In the genomic region with DNA sequence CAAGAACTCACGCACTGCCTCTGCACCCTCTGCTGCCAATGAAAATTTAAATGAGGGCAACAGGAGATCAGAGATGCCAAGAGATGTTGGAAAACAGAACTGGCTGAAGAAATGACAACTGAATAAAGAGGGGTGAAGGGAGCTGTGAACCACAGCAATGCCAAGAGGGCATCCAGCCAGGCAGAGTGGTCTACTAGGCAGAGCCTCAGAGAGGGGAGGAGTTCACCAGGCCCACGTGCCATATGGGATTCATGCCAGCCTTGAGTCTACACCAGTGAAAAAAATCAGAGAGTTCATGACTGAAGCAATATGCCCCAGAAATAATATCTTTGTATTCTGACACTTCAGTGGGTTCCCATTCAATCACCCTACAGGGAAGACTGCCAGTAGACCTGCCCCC, we compare ENCODE assay signal across 18 cellular contexts. TPM values are rescaled to one million over a fixed set of nuclear protein-coding genes. Genes with fewer than 3 reads are reported as not detected.
A peak's percentile ranks its signal among the peaks of the same experiment; 100 is the strongest.
DNase-seq lines count a peak whose midpoint lies in the region; ATAC-seq and TF ChIP-seq lines count a peak whose summit lies in the region.
"Had no signal": no experiment of that assay in that cellular context is flagged by ENCODE, and none has a peak within 500 bp of the region (broad histone marks: within the 10 kb centered on the region; RNA-seq: fewer than 3 reads in every experiment).

No MANE protein-coding gene starts in this region.

- no TSS peak for BruUV-seq in Calu3 (replicated peaks; lab: Mats Ljungman, UMichigan)

- H3K9me3 Mint-ChIP-seq in Calu3 (ENCODE audit: low read depth, unreplicated experiment): no peaks in the 10 kb centered on the region
- peaks cover 11% of the 10 kb centered on the region for H3K9me3 Mint-ChIP-seq in activated T-helper 2 cell treated with anti-CD3 and anti-CD28 coated beads, Interferon-gamma antibody, Interleukin-2, Interleukin-4, amounts not matched to agents 10 μg/mL and 5 μg/mL and 100 μg/mL, durations not matched to agents 14 hours and 24 hours and 36 hours
- H3K9me3 Mint-ChIP-seq in natural killer cell: no peaks in the 10 kb centered on the region
- H3K9me3 Mint-ChIP-seq: naive B cell had no signal

- H3K27ac Mint-ChIP-seq in Calu3 (ENCODE audit: unreplicated experiment) (no peak overlapping the region), natural killer cell (peak overlapping the region; percentile 98)
- H3K27ac Mint-ChIP-seq in activated T-helper 2 cell treated with anti-CD3 and anti-CD28 coated beads, Interferon-gamma antibody, Interleukin-2, Interleukin-4, amounts not matched to agents 10 μg/mL and 5 μg/mL and 100 μg/mL, durations not matched to agents 14 hours and 24 hours and 36 hours: peak overlapping the region; percentile 34

- CTCF ChIA-PET in Calu3 (lab: Charles Lee): no interaction called here

- no peaks in the 10 kb centered on the region for H3K27me3 Mint-ChIP-seq in Calu3 (ENCODE audit: unreplicated experiment)
- H3K27me3 Mint-ChIP-seq in activated T-helper 2 cell treated with anti-CD3 and anti-CD28 coated beads, Interferon-gamma antibody, Interleukin-2, Interleukin-4, amounts not matched to agents 10 μg/mL and 5 μg/mL and 100 μg/mL, durations not matched to agents 14 hours and 24 hours and 36 hours (ENCODE audit: low read depth): no peaks in the 10 kb centered on the region
- no peaks in the 10 kb centered on the region for H3K27me3 Mint-ChIP-seq in natural killer cell (ENCODE audit: low read depth in 2 of 2)
- H3K27me3 Mint-ChIP-seq: naive B cell had no signal

- H3K36me3 Mint-ChIP-seq in Calu3 (ENCODE audit: insufficient read depth, unreplicated experiment) (peaks cover 77% of the 10 kb centered on the region), natural killer cell (peaks cover 11% of the 10 kb centered on the region)
- peaks cover 87% of the 10 kb centered on the region for H3K36me3 Mint-ChIP-seq in activated T-helper 2 cell treated with anti-CD3 and anti-CD28 coated beads, Interferon-gamma antibody, Interleukin-2, Interleukin-4, amounts not matched to agents 10 μg/mL and 5 μg/mL and 100 μg/mL, durations not matched to agents 14 hours and 24 hours and 36 hours (ENCODE audit: low read depth)

- H3K4me3 Mint-ChIP-seq in Calu3 (ENCODE audit: low read depth, unreplicated experiment): peak overlapping the region; percentile 97
- H3K4me3 Mint-ChIP-seq in activated T-helper 2 cell treated with anti-CD3 and anti-CD28 coated beads, Interferon-gamma antibody, Interleukin-2, Interleukin-4, amounts not matched to agents 10 μg/mL and 5 μg/mL and 100 μg/mL, durations not matched to agents 14 hours and 24 hours and 36 hours (ENCODE audit: low read depth): peak overlapping the region; percentile 54
- H3K4me3 Mint-ChIP-seq in natural killer cell: peak overlapping the region; percentile 51

- TF ChIP-seq CTCF in Calu3 (IDR thresholded peaks at IDR 0.05; ENCODE audit: unreplicated experiment) (no peak), natural killer cell (IDR thresholded peaks at IDR 0.05) (no peak)

- peaks cover 56% of the 10 kb centered on the region for H3K4me1 Mint-ChIP-seq in Calu3 (ENCODE audit: low read depth, unreplicated experiment)
- H3K4me1 Mint-ChIP-seq in activated T-helper 2 cell treated with anti-CD3 and anti-CD28 coated beads, Interferon-gamma antibody, Interleukin-2, Interleukin-4, amounts not matched to agents 10 μg/mL and 5 μg/mL and 100 μg/mL, durations not matched to agents 14 hours and 24 hours and 36 hours (ENCODE audit: low read depth): peaks cover 43% of the 10 kb centered on the region
- H3K4me1 Mint-ChIP-seq in natural killer cell: peaks cover 68 to 83% of the 10 kb centered on the region in 2 donors

- peak; percentile 37 for DNase-seq in NCI-H2029 (lab: John Stamatoyannopoulos, UW)
- DNase-seq in NCI-H2029 treated with DMSO at 0.1 percent for 48 hours (lab: John Stamatoyannopoulos, UW): no peak
- DNase-seq in Calu3: no peak
- no peak for DNase-seq in activated T-helper 2 cell treated with anti-CD3 and anti-CD28 coated beads, Interferon-gamma antibody, Interleukin-2, Interleukin-4, amounts not matched to agents 10 μg/mL and 5 μg/mL and 100 μg/mL, durations not matched to agents 14 hours and 24 hours and 36 hours (ENCODE audit: low spot score)
- no peak for DNase-seq in natural killer cell
- DNase-seq in inferior parietal cortex (ENCODE audit: extremely low spot score): no peak
- DNase-seq in NK-92 (lab: John Stamatoyannopoulos, UW; ENCODE audit: unreplicated experiment): no peak
- DNase-seq: esophagus squamous epithelium; hippocampal formation; MM.1S; naive B cell; NCI-H2107; retina; stimulated activated CD4-positive, alpha-beta T cell treated with anti-CD3 and anti-CD28 coated beads, Interleukin-1b, Interleukin-23, amount 100 ng/mL, for 48 hours; trophoblast cell had no signal

- intact Hi-C loops in Calu3 (cut with micrococcal nuclease; ENCODE audit: unreplicated experiment): no loop called here
- intact Hi-C loops in activated T-helper 2 cell treated with anti-CD3 and anti-CD28 coated beads, Interferon-gamma antibody, Interleukin-2, Interleukin-4, amounts not matched to agents 10 μg/mL and 5 μg/mL and 100 μg/mL, durations not matched to agents 14 hours and 24 hours and 36 hours (cut with micrococcal nuclease): no loop called here
- intact Hi-C loops in natural killer cell (cut with micrococcal nuclease): loop anchor here (5.0 kb wide), 2 partner anchors 42 to 73 kb away; a partner anchor contains a TSS

- ATAC-seq in natural killer cell (no peak), HG03025 (IDR thresholded peaks at IDR 0.05; ENCODE audit: low FRiP score, unreplicated experiment) (no peak)

RNA-seq across cellular contexts. Expression of a gene that starts 4.4 kb away (rescaled TPM):
- total RNA-seq in Calu3 (2022) (90.1 and 154 TPM in 2 replicates), natural killer cell (100 to 1,000 TPM in 1 of 3 donors, 10 to 100 TPM in 2; 51.7 to 112 (median 67.2) TPM)
- total RNA-seq in activated T-helper 2 cell treated with anti-CD3 and anti-CD28 coated beads, Interferon-gamma antibody, Interleukin-2, Interleukin-4, amounts not matched to agents 10 μg/mL and 5 μg/mL and 100 μg/mL, durations not matched to agents 14 hours and 24 hours and 36 hours: 54.7 and 55.4 TPM in 2 replicates

RNA-seq across cellular contexts. Expression of a gene that starts 18.0 kb away (rescaled TPM):
- total RNA-seq in Calu3 (2022) (313 and 501 TPM in 2 replicates), natural killer cell (10 to 100 TPM; 39.5 to 51.2 (median 49.6) TPM)
- total RNA-seq in activated T-helper 2 cell treated with anti-CD3 and anti-CD28 coated beads, Interferon-gamma antibody, Interleukin-2, Interleukin-4, amounts not matched to agents 10 μg/mL and 5 μg/mL and 100 μg/mL, durations not matched to agents 14 hours and 24 hours and 36 hours: 28.5 and 31.5 TPM in 2 replicates

RNA-seq across cellular contexts. Expression of a gene that starts 33.3 kb away (rescaled TPM):
- total RNA-seq in Calu3 (2022): 1.5 and 4.3 TPM in 2 replicates
- total RNA-seq in activated T-helper 2 cell treated with anti-CD3 and anti-CD28 coated beads, Interferon-gamma antibody, Interleukin-2, Interleukin-4, amounts not matched to agents 10 μg/mL and 5 μg/mL and 100 μg/mL, durations not matched to agents 14 hours and 24 hours and 36 hours: 0.48 and 0.52 TPM in 2 replicates
- under 1 TPM in 1 of 3 donors, not detected in 2; 0.70 TPM for total RNA-seq in natural killer cell
- total RNA-seq: A172, ascending aorta had no signal
